In the genomic region with DNA sequence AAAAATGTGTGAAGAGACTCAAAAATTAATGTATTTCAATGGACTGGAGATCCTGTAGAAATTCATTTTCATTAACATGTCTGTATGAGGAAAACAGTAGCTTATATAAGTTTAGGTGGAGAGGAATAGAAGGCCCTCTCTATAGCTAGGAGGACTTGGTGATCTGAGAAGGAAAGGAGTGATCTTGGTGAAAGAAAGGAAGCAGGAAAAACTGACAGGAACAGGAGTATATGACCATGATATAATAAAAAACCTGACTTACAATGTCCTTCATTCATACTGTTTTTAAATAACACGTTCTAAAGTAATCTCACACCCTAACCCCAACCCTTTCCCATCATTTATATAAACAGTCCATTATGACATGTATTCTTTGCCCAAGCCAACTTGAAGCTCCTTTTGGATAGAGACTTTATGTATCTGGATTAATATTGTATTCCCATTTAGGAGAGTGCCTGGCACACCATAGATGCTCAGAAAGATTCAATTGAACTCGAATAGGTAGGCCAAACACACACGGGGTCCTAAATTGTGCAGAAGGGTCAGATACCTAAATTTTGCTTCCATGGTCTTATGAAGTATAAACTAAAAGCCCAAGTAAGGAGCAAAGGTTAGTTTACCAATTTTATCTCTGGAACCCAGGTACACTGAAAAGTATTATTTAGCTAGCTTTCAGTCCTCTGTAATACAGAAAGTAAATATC, we compare ENCODE assay signal across 8 cellular contexts.
A peak's percentile ranks its signal among the peaks of the same experiment; 100 is the strongest.
DNase-seq lines count a peak whose midpoint lies in the region; ATAC-seq and TF ChIP-seq lines count a peak whose summit lies in the region.

No MANE protein-coding gene starts in this region.

- peaks cover 0 to 8% of the 10 kb centered on the region in 2 experiments for H3K36me3 ChIP-seq in SK-N-SH (replicated peaks in 1 of 2; ENCODE audit: control insufficient read depth in 1 of 2, insufficient read depth in 2 of 2, low read length in 1 of 2)
- H3K36me3 ChIP-seq in kidney epithelial cell (ENCODE audit: control insufficient read depth, insufficient read depth, low read length), result no peaks in the 10 kb centered on the region
- H3K36me3 ChIP-seq in tibial artery, result no peaks in the 10 kb centered on the region

- peak overlapping the region; percentile 99 for H3K9ac ChIP-seq in SK-N-SH

- no peaks in the 10 kb centered on the region for H3K9me3 ChIP-seq in SK-N-SH
- no peaks in the 10 kb centered on the region for H3K9me3 ChIP-seq in tibial artery

- H3K4me1 ChIP-seq in SK-N-SH (ENCODE audit: control insufficient read depth in 1 of 2, insufficient read depth in 2 of 2, low read depth in 1 of 2, low read length in 1 of 2) (peaks cover 0 to 12% of the 10 kb centered on the region in 2 experiments; a peak in 2 of 4 replicates), tibial artery (peaks cover 0 to 18% (median 8%) of the 10 kb centered on the region in 4 donors)

- no peak for TF ChIP-seq EP300 in SK-N-SH (IDR thresholded peaks at IDR 0.05; ENCODE audit: borderline replicate concordance in 1 of 2, low read depth in 1 of 2, low read length in 1 of 2)

- H2AFZ ChIP-seq in SK-N-SH (ENCODE audit: low read depth), result no peak overlapping the region

- H3F3A ChIP-seq in SK-N-SH (replicated peaks; ENCODE audit: insufficient read depth), result peaks cover 38% of the 10 kb centered on the region

- CTCF ChIA-PET in SK-N-SH (lab: Yijun Ruan, JAX), result interaction anchor here (1.2 to 5.7 kb wide), 4 partner anchors 14 to 59 kb away, joined by 3 to 29 read pairs (median 6); a partner anchor contains a TSS

- POLR2A ChIA-PET in SK-N-SH (lab: Yijun Ruan, JAX), result interaction anchor here (0.6 to 11.5 kb wide), 16 partner anchors 13 to 1815 kb away, joined by 3 to 578 read pairs (median 20); a partner anchor contains a TSS

- TF ChIP-seq POLR2A in GM18505 (IDR thresholded peaks at IDR 0.05; ENCODE audit: borderline replicate concordance, extremely low read depth, insufficient read depth, insufficient read length), result no peak

- no peaks in the 10 kb centered on the region for H3K9me2 ChIP-seq in SK-N-SH

- WGBS in SK-N-SH (ENCODE audit: low lambda C conversion rate), result 5% methylated on average over 3 of the region's 3 CpGs

- TF ChIP-seq RAD21 in SK-N-SH (IDR thresholded peaks at IDR 0.05; ENCODE audit: low read length), result no peak

- TF ChIP-seq CTCF in SK-N-SH (IDR thresholded peaks at IDR 0.05) (no peak), VCaP (conservative IDR thresholded peaks at IDR 0.05) (no peak), kidney epithelial cell (IDR thresholded peaks at IDR 0.05; ENCODE audit: insufficient read depth, low read length, poor library complexity, severe bottlenecking) (no peak), tibial artery (IDR thresholded peaks at IDR 0.05) (no peak)

- H3K27me3 ChIP-seq in SK-N-SH (ENCODE audit: insufficient read depth) (no peaks in the 10 kb centered on the region), kidney epithelial cell (ENCODE audit: control insufficient read depth, insufficient read depth, low read length) (no peaks in the 10 kb centered on the region), tibial artery (no peaks in the 10 kb centered on the region)

- H3K4me2 ChIP-seq in SK-N-SH, result peak overlapping the region; percentile 97

- H4K20me1 ChIP-seq in SK-N-SH (ENCODE audit: insufficient read depth), result no peaks in the 10 kb centered on the region

- ATAC-seq in SK-N-SH treated with all-trans-retinoic acid at 6 μM for 48 hours (no peak), GM18505 (IDR thresholded peaks at IDR 0.05; ENCODE audit: unreplicated experiment) (no peak)

- H3K4me3 ChIP-seq in SK-N-SH (ENCODE audit: low read depth in 2 of 2, low read length in 1 of 2), result peak overlapping the region; percentile 83 to 84
- peak overlapping the region; percentile 83 for H3K4me3 ChIP-seq in kidney epithelial cell (ENCODE audit: low read depth, low read length)
- H3K4me3 ChIP-seq in tibial artery, result peak overlapping the region; percentile 67 to 78

- H3K79me2 ChIP-seq in SK-N-SH (ENCODE audit: insufficient read depth), result peaks cover 48% of the 10 kb centered on the region

- intact Hi-C loops in tibial artery (cut with DNase I; ENCODE audit: low total_unique reads), result loop anchor here (10.0 kb wide), 1 partner anchor 1811 kb away; a partner anchor contains a TSS

- DNase-seq in SK-N-SH, result no peak
- DNase-seq in kidney epithelial cell (ENCODE audit: low read depth), result no peak
- DNase-seq in tibial artery, result no peak
- no peak for DNase-seq in activated CD8-positive, alpha-beta memory T cell treated with anti-CD3 and anti-CD28 coated beads, Interleukin-2, amount 50 U/mL, for 4 hours
- no peak for DNase-seq in A172 (ENCODE audit: low spot score)

- peak overlapping the region; percentile 97 to 99 for H3K27ac ChIP-seq in SK-N-SH (ENCODE audit: low read depth in 2 of 2, low read length in 1 of 2)
- H3K27ac ChIP-seq in VCaP, result peak overlapping the region; percentile 95
- H3K27ac ChIP-seq in tibial artery, result peak overlapping the region; percentile 93 to 97

TF ChIP-seq in SK-N-SH, 30 proteins besides CTCF, POLR2A, EP300 and RAD21 (continues in another document):
- TF ChIP-seq, protein P1, sequence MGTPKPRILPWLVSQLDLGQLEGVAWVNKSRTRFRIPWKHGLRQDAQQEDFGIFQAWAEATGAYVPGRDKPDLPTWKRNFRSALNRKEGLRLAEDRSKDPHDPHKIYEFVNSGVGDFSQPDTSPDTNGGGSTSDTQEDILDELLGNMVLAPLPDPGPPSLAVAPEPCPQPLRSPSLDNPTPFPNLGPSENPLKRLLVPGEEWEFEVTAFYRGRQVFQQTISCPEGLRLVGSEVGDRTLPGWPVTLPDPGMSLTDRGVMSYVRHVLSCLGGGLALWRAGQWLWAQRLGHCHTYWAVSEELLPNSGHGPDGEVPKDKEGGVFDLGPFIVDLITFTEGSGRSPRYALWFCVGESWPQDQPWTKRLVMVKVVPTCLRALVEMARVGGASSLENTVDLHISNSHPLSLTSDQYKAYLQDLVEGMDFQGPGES (IDR thresholded peaks at IDR 0.05; ENCODE audit: low read depth, low read length), result no peak
- TF ChIP-seq YY1 (IDR thresholded peaks at IDR 0.05; ENCODE audit: low read depth) (no peak), CHD2 (IDR thresholded peaks at IDR 0.05; ENCODE audit: low read length, partially characterized antibody) (no peak), FOXM1 (IDR thresholded peaks at IDR 0.05; ENCODE audit: low read depth) (no peak), EZH2phosphoT487 (IDR thresholded peaks at IDR 0.05; ENCODE audit: borderline replicate concordance, low read depth) (no peak), MXI1 (IDR thresholded peaks at IDR 0.05; ENCODE audit: low read depth, low read length) (no peak), MEF2A (IDR thresholded peaks at IDR 0.05; ENCODE audit: borderline replicate concordance, low read depth) (no peak), NFIC (IDR thresholded peaks at IDR 0.05; ENCODE audit: borderline replicate concordance) (no peak), SIN3A (IDR thresholded peaks at IDR 0.05; ENCODE audit: borderline replicate concordance, low read depth, low read length) (no peak)
- TF ChIP-seq, protein P2, sequence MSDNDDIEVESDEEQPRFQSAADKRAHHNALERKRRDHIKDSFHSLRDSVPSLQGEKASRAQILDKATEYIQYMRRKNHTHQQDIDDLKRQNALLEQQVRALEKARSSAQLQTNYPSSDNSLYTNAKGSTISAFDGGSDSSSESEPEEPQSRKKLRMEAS (IDR thresholded peaks at IDR 0.05; ENCODE audit: low read depth), result no peak
- TF ChIP-seq, protein P3, sequence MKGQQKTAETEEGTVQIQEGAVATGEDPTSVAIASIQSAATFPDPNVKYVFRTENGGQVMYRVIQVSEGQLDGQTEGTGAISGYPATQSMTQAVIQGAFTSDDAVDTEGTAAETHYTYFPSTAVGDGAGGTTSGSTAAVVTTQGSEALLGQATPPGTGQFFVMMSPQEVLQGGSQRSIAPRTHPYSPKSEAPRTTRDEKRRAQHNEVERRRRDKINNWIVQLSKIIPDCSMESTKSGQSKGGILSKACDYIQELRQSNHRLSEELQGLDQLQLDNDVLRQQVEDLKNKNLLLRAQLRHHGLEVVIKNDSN (IDR thresholded peaks at IDR 0.05; ENCODE audit: borderline replicate concordance, low read depth), result no peak

TF ChIP-seq in SK-N-SH treated with all-trans-retinoic acid at 6 μM for 48 hours, 23 proteins besides CTCF, POLR2A, EP300 and RAD21:
- no peak for TF ChIP-seq RARB (CRISPR knock-in tag; IDR thresholded peaks at IDR 0.05)
- TF ChIP-seq, protein P4, sequence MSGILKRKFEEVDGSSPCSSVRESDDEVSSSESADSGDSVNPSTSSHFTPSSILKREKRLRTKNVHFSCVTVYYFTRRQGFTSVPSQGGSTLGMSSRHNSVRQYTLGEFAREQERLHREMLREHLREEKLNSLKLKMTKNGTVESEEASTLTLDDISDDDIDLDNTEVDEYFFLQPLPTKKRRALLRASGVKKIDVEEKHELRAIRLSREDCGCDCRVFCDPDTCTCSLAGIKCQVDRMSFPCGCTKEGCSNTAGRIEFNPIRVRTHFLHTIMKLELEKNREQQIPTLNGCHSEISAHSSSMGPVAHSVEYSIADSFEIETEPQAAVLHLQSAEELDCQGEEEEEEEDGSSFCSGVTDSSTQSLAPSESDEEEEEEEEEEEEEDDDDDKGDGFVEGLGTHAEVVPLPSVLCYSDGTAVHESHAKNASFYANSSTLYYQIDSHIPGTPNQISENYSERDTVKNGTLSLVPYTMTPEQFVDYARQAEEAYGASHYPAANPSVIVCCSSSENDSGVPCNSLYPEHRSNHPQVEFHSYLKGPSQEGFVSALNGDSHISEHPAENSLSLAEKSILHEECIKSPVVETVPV (CRISPR knock-in tag; IDR thresholded peaks at IDR 0.05), result no peak
TF ChIP-seq in SK-N-SH treated with all-trans-retinoic acid at 6 μM for 48 hours: peak in this region for 0.
